13 cellular contexts compared by ENCODE assay signal in genomic region chr2:38702413-38702812, GRCh38. TPM values are rescaled to one million over a fixed set of nuclear protein-coding genes. Genes with fewer than 3 reads are reported as not detected.
A peak's percentile ranks its signal among the peaks of the same experiment; 100 is the strongest.
DNase-seq lines count a peak whose midpoint lies in the region; ATAC-seq and TF ChIP-seq lines count a peak whose summit lies in the region.
"Had no signal": no experiment of that assay in that cellular context is flagged by ENCODE, and none has a peak within 500 bp of the region (broad histone marks: within the 10 kb centered on the region; RNA-seq: fewer than 3 reads in every experiment).

No MANE protein-coding gene starts in this region.

- H3K4me2 ChIP-seq in PC-3 (ENCODE audit: low read length): no peak overlapping the region
- H3K4me2 ChIP-seq in skeletal muscle satellite cell (ENCODE audit: low read length): peak overlapping the region; percentile 46

- CTCF ChIA-PET in PC-3 (lab: Charles Lee): no interaction called here

- H3F3A ChIP-seq in PC-3 (ENCODE audit: low read length, unreplicated experiment): no peaks in the 10 kb centered on the region

- no peaks in the 10 kb centered on the region for H3K9me2 ChIP-seq in PC-3 (replicated peaks; ENCODE audit: low read length)

- peaks cover 57% of the 10 kb centered on the region for H3K4me1 Mint-ChIP-seq in activated T-cell treated with anti-CD3 and anti-CD28 coated beads, Interleukin-2, amount 50 U/mL, for 4 hours (ENCODE audit: low read depth)
- H3K4me1 Mint-ChIP-seq in chondrocyte (ENCODE audit: low read depth): peaks cover 11% of the 10 kb centered on the region

- H3K9me3 ChIP-seq in PC-3 (ENCODE audit: low read length) (no peaks in the 10 kb centered on the region), skeletal muscle satellite cell (replicated peaks; ENCODE audit: low read length) (no peaks in the 10 kb centered on the region)

- no peaks in the 10 kb centered on the region for H3K36me3 ChIP-seq in PC-3 (ENCODE audit: low read depth, low read length)
- no peaks in the 10 kb centered on the region for H3K36me3 ChIP-seq in skeletal muscle satellite cell (ENCODE audit: insufficient read depth, low read length)

- peaks cover 3% of the 10 kb centered on the region for H3K9me3 Mint-ChIP-seq in activated T-cell treated with anti-CD3 and anti-CD28 coated beads, Interleukin-2, amount 50 U/mL, for 4 hours
- no peaks in the 10 kb centered on the region for H3K9me3 Mint-ChIP-seq in chondrocyte (ENCODE audit: low read depth)

- TF ChIP-seq CTCF in PC-3 (conservative IDR thresholded peaks at IDR 0.05; ENCODE audit: low read depth, low read length) (no peak), chondrocyte (IDR thresholded peaks at IDR 0.05) (no peak)

- peaks cover 26% of the 10 kb centered on the region for H3K36me3 Mint-ChIP-seq in activated T-cell treated with anti-CD3 and anti-CD28 coated beads, Interleukin-2, amount 50 U/mL, for 4 hours (ENCODE audit: insufficient read depth)
- no peaks in the 10 kb centered on the region for H3K36me3 Mint-ChIP-seq in chondrocyte (ENCODE audit: low read depth)

- intact Hi-C loops in PC-3 (cut with micrococcal nuclease): no loop called here

- POLR2A ChIA-PET in PC-3 (lab: Charles Lee; ENCODE audit: unreplicated experiment): no interaction called here

- no peak for DNase-seq in activated T-cell treated with anti-CD3 and anti-CD28 coated beads, Interleukin-2, amount 50 U/mL, for 4 hours
- DNase-seq in activated T-cell treated with anti-CD3 and anti-CD28 coated beads for 4 hours (no peak), PC-3 (peak; percentile 20), chondrocyte (ENCODE audit: low spot score) (no peak), NCI-H69 (lab: John Stamatoyannopoulos, UW) (no peak)
- no peak for DNase-seq in stimulated activated CD4-positive, alpha-beta T cell treated with anti-CD3 and anti-CD28 coated beads, Interleukin-4, amount 100 ng/mL, for 4 hours
- DNase-seq: C1 segment of cervical spinal cord, islet precursor cell, NCI-H510A treated with DMSO at 0.1 percent for 48 hours, posterior cingulate gyrus had no signal

- H3K4me3 ChIP-seq in PC-3 (ENCODE audit: low read length) (no peak overlapping the region), skeletal muscle satellite cell (ENCODE audit: low read length) (no peak overlapping the region)
- H3K4me3 ChIP-seq: GM12878 had no signal

- H2AFZ ChIP-seq in PC-3 (ENCODE audit: low read length): no peak overlapping the region

- no peaks in the 10 kb centered on the region for H3K27me3 ChIP-seq in PC-3 (ENCODE audit: low read length)
- H3K27me3 ChIP-seq in skeletal muscle satellite cell (ENCODE audit: control insufficient read depth, insufficient read depth, low read length): no peaks in the 10 kb centered on the region

- BruUV-seq in PC-3 (replicated peaks; lab: Mats Ljungman, UMichigan): no TSS peak

- H3K79me2 ChIP-seq in PC-3 (ENCODE audit: low read length): no peaks in the 10 kb centered on the region

- H4K20me1 ChIP-seq in PC-3 (ENCODE audit: low read length): no peaks in the 10 kb centered on the region

- no peak overlapping the region for H3K9ac ChIP-seq in PC-3 (ENCODE audit: low read length)
- no peak overlapping the region for H3K9ac ChIP-seq in skeletal muscle satellite cell (ENCODE audit: low read depth, low read length)

- no peak overlapping the region for H3K27ac ChIP-seq in PC-3 (ENCODE audit: low read length)

- peak overlapping the region; percentile 41 for H3K4me3 Mint-ChIP-seq in activated T-cell treated with anti-CD3 and anti-CD28 coated beads, Interleukin-2, amount 50 U/mL, for 4 hours
- H3K4me3 Mint-ChIP-seq in chondrocyte (ENCODE audit: unreplicated experiment): no peak overlapping the region

- H3K27me3 Mint-ChIP-seq in activated T-cell treated with anti-CD3 and anti-CD28 coated beads, Interleukin-2, amount 50 U/mL, for 4 hours (ENCODE audit: low read depth): no peaks in the 10 kb centered on the region
- H3K27me3 Mint-ChIP-seq in chondrocyte (ENCODE audit: low read depth): no peaks in the 10 kb centered on the region

- H3K4me1 ChIP-seq in PC-3 (ENCODE audit: insufficient read depth, low read length) (peaks cover 13% of the 10 kb centered on the region; the same call in 1 of the 2 replicates), skeletal muscle satellite cell (ENCODE audit: control insufficient read depth, insufficient read depth, low read length) (peaks cover 9% of the 10 kb centered on the region)

- H3K27ac Mint-ChIP-seq in chondrocyte (ENCODE audit: unreplicated experiment): peak overlapping the region; percentile 76

- no peak for ATAC-seq in activated T-cell treated with anti-CD3 and anti-CD28 coated beads, Interleukin-2, amount 50 U/mL, for 4 hours
- ATAC-seq in PC-3: no peak
- no peak for ATAC-seq in GM19455 (IDR thresholded peaks at IDR 0.05; ENCODE audit: unreplicated experiment)
- ATAC-seq: GM12878 had no signal

RNA-seq across cellular contexts. Expression of gene GALM, which starts 36.5 kb away (rescaled TPM):
- 10 to 100 TPM; 35.2 to 77.9 (median 58.8) TPM for total RNA-seq in activated T-cell treated with anti-CD3 and anti-CD28 coated beads, Interleukin-2, amount 50 U/mL, for 4 hours
- total RNA-seq in PC-3 (2014; rRNA removed) (22.7 and 26.4 TPM in 2 replicates), chondrocyte (4.7 to 6.5 TPM (median 4.8 TPM) in 3 replicates)
- 6.8 and 12.9 TPM in 2 replicates for total RNA-seq in skeletal muscle satellite cell (2012; rRNA removed)

RNA-seq across cellular contexts. Expression of gene SRSF7, which starts 48.7 kb away (rescaled TPM):
- 100 to 1,000 TPM; 431 to 454 (median 451) TPM for total RNA-seq in activated T-cell treated with anti-CD3 and anti-CD28 coated beads, Interleukin-2, amount 50 U/mL, for 4 hours
- 148 and 160 TPM in 2 replicates for total RNA-seq in PC-3 (2014; rRNA removed)
- total RNA-seq in chondrocyte: 63.6 to 87.0 TPM (median 67.5 TPM) in 3 replicates
- total RNA-seq in skeletal muscle satellite cell (2012; rRNA removed): 134 and 142 TPM in 2 replicates
